In the genomic region with DNA sequence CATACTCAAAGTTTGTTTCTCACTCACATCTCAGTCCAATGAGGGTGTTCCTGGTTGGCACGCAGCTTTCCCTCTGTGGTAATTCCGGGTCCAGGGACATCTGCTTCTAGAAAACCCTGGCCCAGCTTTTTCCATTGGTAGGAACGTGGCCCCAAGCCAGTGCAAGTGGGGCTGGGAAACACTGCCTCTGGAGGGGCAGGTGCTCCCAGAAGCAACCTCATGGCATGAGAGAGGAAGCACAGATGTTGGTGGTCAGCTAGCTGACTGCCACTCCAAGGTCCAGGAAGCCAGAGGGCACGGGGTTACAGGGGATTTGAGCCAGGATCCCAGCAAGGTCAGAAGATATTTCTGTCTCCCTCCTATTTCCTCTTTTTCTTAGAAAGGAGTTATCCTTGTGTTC, we compare ENCODE assay signal across 19 cellular contexts. TPM values are rescaled to one million over a fixed set of nuclear protein-coding genes. Genes with fewer than 3 reads are reported as not detected.
DNase-seq lines count a peak whose midpoint lies in the region; ATAC-seq and TF ChIP-seq lines count a peak whose summit lies in the region.
"Had no signal": no experiment of that assay in that cellular context is flagged by ENCODE, and none has a peak within 500 bp of the region (broad histone marks: within the 10 kb centered on the region; RNA-seq: fewer than 3 reads in every experiment).

No MANE protein-coding gene starts in this region.

- H3K27me3 Mint-ChIP-seq in nephron progenitor cell (ENCODE audit: low read depth, poor library complexity), result peaks cover 3% of the 10 kb centered on the region
- H3K27me3 Mint-ChIP-seq: CD8-positive, alpha-beta memory T cell had no signal

- no peaks in the 10 kb centered on the region for H3K9me3 Mint-ChIP-seq in nephron progenitor cell
- H3K9me3 Mint-ChIP-seq: CD4-positive, CD25-positive, alpha-beta regulatory T cell; CD8-positive, alpha-beta memory T cell; GM23338 had no signal

- peaks cover 50% of the 10 kb centered on the region for H3K4me1 Mint-ChIP-seq in nephron progenitor cell
- H3K4me1 Mint-ChIP-seq: CD4-positive, CD25-positive, alpha-beta regulatory T cell; CD8-positive, alpha-beta memory T cell had no signal

- H3K4me3 ChIP-seq in lower lobe of right lung, result no peak overlapping the region
- H3K4me3 ChIP-seq: GM23338 had no signal

- no peak for ATAC-seq in GM21576 (IDR thresholded peaks at IDR 0.05; ENCODE audit: unreplicated experiment)
- ATAC-seq in lower lobe of right lung, result no peak
- ATAC-seq: GM23338 had no signal

- H3K27ac Mint-ChIP-seq in nephron progenitor cell, result peak overlapping the region; percentile 59
- H3K27ac Mint-ChIP-seq: CD4-positive, CD25-positive, alpha-beta regulatory T cell; CD8-positive, alpha-beta memory T cell; GM23338 had no signal

- H3K4me1 ChIP-seq in lower lobe of right lung, result no peaks in the 10 kb centered on the region
- H3K4me1 ChIP-seq: BE2C had no signal

- DNase-seq in KBM-7 (peak; percentile 10), MV-4-11 (lab: John Stamatoyannopoulos, UW) (peak; percentile 71), dermis blood vessel endothelial cell (peak; percentile 23), nephron progenitor cell (no peak), NCI-H1417 treated with DMSO at 0.1 percent for 48 hours (lab: John Stamatoyannopoulos, UW) (no peak), lower lobe of right lung (no peak)
- DNase-seq: ACHN; BE2C; C1 segment of cervical spinal cord; CD4-positive, CD25-positive, alpha-beta regulatory T cell; CD8-positive, alpha-beta memory T cell; COR-L47; DMS153; DMS79; GDM1; HCEC 1CT had no signal

- no peak overlapping the region for H3K4me3 Mint-ChIP-seq in nephron progenitor cell
- H3K4me3 Mint-ChIP-seq: CD4-positive, CD25-positive, alpha-beta regulatory T cell; CD8-positive, alpha-beta memory T cell; GM23338 had no signal

- no peaks in the 10 kb centered on the region for H3K9me3 ChIP-seq in lower lobe of right lung
- H3K9me3 ChIP-seq: BE2C had no signal

- peaks cover 27% of the 10 kb centered on the region for H3K36me3 Mint-ChIP-seq in nephron progenitor cell (ENCODE audit: low read depth)

- intact Hi-C loops in lower lobe of right lung (cut with DNase I), result no loop called here

- no peak overlapping the region for H3K27ac ChIP-seq in lower lobe of right lung
- H3K27ac ChIP-seq: HL-60 had no signal

- no peaks in the 10 kb centered on the region for H3K27me3 ChIP-seq in lower lobe of right lung (ENCODE audit: low read depth)
- H3K27me3 ChIP-seq: BE2C had no signal

- in situ Hi-C loops in KBM-7 (cut with MboI; ENCODE audit: low pct_unique_long_range_greater_than_20kb, low sequenced_read_pairs), result no loop called here

- no peaks in the 10 kb centered on the region for H3K36me3 ChIP-seq in lower lobe of right lung
- H3K36me3 ChIP-seq: BE2C had no signal

- TF ChIP-seq CTCF in nephron progenitor cell (IDR thresholded peaks at IDR 0.05) (no peak), lower lobe of right lung (IDR thresholded peaks at IDR 0.05) (no peak)

RNA-seq across cellular contexts. Expression of a gene that starts 47.5 kb away (rescaled TPM):
- total RNA-seq in dermis blood vessel endothelial cell (77.3 and 107 TPM in 2 replicates), lower lobe of right lung (90.1 TPM)

Comparison
In these comparisons a context has a peak if more than half of its experiments do, and no peak if none do; other contexts are left out.
1. DNase-seq: peak in KBM-7 (single experiment), MV-4-11 (single experiment) and dermis blood vessel endothelial cell (single experiment); none in nephron progenitor cell (single experiment), NCI-H1417 treated with DMSO at 0.1 percent for 48 hours (single experiment) and lower lobe of right lung (single experiment).